ENCODE assay signal across 17 cellular contexts in genomic region chr7:151699920-151700319, GRCh38.
DNase-seq lines count a peak whose midpoint lies in the region; TF ChIP-seq lines count a peak whose summit lies in the region.
"Had no signal": no experiment of that assay in that cellular context is flagged by ENCODE, and none has a peak within 500 bp of the region (broad histone marks: within the 10 kb centered on the region; RNA-seq: fewer than 3 reads in every experiment).

No MANE protein-coding gene starts in this region.

- no peak for TF ChIP-seq POLR2A in NB4 (IDR thresholded peaks at IDR 0.05; ENCODE audit: extremely low read depth, insufficient read length)

- no peaks in the 10 kb centered on the region for H3K36me3 Mint-ChIP-seq in activated CD4-positive, alpha-beta T cell treated with anti-CD3 and anti-CD28 coated beads, Interleukin-2, amount 10 ng/mL, durations not matched to agents 7 days and 5 days (ENCODE audit: low read depth)
- H3K36me3 Mint-ChIP-seq: mesothelial cell of epicardium had no signal

- no peak overlapping the region for H3K27ac ChIP-seq in coronary artery

- H3K4me3 Mint-ChIP-seq in activated CD4-positive, alpha-beta T cell treated with anti-CD3 and anti-CD28 coated beads, Interleukin-2, amount 10 ng/mL, durations not matched to agents 7 days and 5 days = no peak overlapping the region
- H3K4me3 Mint-ChIP-seq: activated CD4-positive, alpha-beta memory T cell treated with anti-CD3 and anti-CD28 coated beads, Interleukin-2, amount 10 ng/mL, durations not matched to agents 7 days and 5 days; activated T-cell treated with anti-CD3 and anti-CD28 coated beads, Interleukin-2, amount 50 U/mL, for 4 hours; B cell; mesothelial cell of epicardium had no signal

- no peak overlapping the region for H3K4me3 ChIP-seq in NB4 (ENCODE audit: low read depth, low read length)
- H3K4me3 ChIP-seq in astrocyte of the spinal cord (ENCODE audit: low read depth, low read length) = no peak overlapping the region
- H3K4me3 ChIP-seq in coronary artery = no peak overlapping the region
- H3K4me3 ChIP-seq: HAP-1 had no signal

- no peaks in the 10 kb centered on the region for H3K27me3 Mint-ChIP-seq in activated CD4-positive, alpha-beta T cell treated with anti-CD3 and anti-CD28 coated beads, Interleukin-2, amount 10 ng/mL, durations not matched to agents 7 days and 5 days
- H3K27me3 Mint-ChIP-seq: activated CD4-positive, alpha-beta memory T cell treated with anti-CD3 and anti-CD28 coated beads, Interleukin-2, amount 10 ng/mL, durations not matched to agents 7 days and 5 days; B cell had no signal

- CTCF ChIA-PET in activated CD4-positive, alpha-beta T cell treated with anti-CD3 and anti-CD28 coated beads, Interleukin-2, amount 10 ng/mL, durations not matched to agents 7 days and 5 days (lab: Charles Lee) = no interaction called here

- in situ Hi-C loops in astrocyte of the spinal cord (cut with HindIII; ENCODE audit: low sequenced_read_pairs) = no loop called here

- H3K4me1 Mint-ChIP-seq in activated CD4-positive, alpha-beta T cell treated with anti-CD3 and anti-CD28 coated beads, Interleukin-2, amount 10 ng/mL, durations not matched to agents 7 days and 5 days = no peaks in the 10 kb centered on the region
- H3K4me1 Mint-ChIP-seq: activated CD4-positive, alpha-beta memory T cell treated with anti-CD3 and anti-CD28 coated beads, Interleukin-2, amount 10 ng/mL, durations not matched to agents 7 days and 5 days had no signal

- H3K9me3 Mint-ChIP-seq in activated CD4-positive, alpha-beta T cell treated with anti-CD3 and anti-CD28 coated beads, Interleukin-2, amount 10 ng/mL, durations not matched to agents 7 days and 5 days = no peaks in the 10 kb centered on the region
- H3K9me3 Mint-ChIP-seq: activated CD4-positive, alpha-beta memory T cell treated with anti-CD3 and anti-CD28 coated beads, Interleukin-2, amount 10 ng/mL, durations not matched to agents 7 days and 5 days; activated T-cell treated with anti-CD3 and anti-CD28 coated beads, Interleukin-2, amount 50 U/mL, for 4 hours; mesothelial cell of epicardium had no signal

- H3K27ac Mint-ChIP-seq in activated CD4-positive, alpha-beta T cell treated with anti-CD3 and anti-CD28 coated beads, Interleukin-2, amount 10 ng/mL, durations not matched to agents 7 days and 5 days = no peak overlapping the region
- H3K27ac Mint-ChIP-seq: activated CD4-positive, alpha-beta memory T cell treated with anti-CD3 and anti-CD28 coated beads, Interleukin-2, amount 10 ng/mL, durations not matched to agents 7 days and 5 days; B cell; mesothelial cell of epicardium had no signal

- no peak for TF ChIP-seq CTCF in NB4 (IDR thresholded peaks at IDR 0.05; ENCODE audit: low read depth, low read length)
- TF ChIP-seq CTCF in astrocyte of the spinal cord (IDR thresholded peaks at IDR 0.05; ENCODE audit: low read depth, low read length) = no peak
- no peak for TF ChIP-seq CTCF in coronary artery (IDR thresholded peaks at IDR 0.05)

- DNase-seq in CD1c-positive myeloid dendritic cell (ENCODE audit: extremely low spot score) = peak; percentile 34
- DNase-seq in NB4 (ENCODE audit: low read depth) = peak; percentile 86
- peak; percentile 58 for DNase-seq in astrocyte of the spinal cord (ENCODE audit: low read depth, low spot score)
- DNase-seq in iris pigment epithelial cell (ENCODE audit: low read depth) = peak; percentile 94
- no peak for DNase-seq in activated CD4-positive, alpha-beta T cell treated with anti-CD3 and anti-CD28 coated beads, Interleukin-2, amount 10 ng/mL, durations not matched to agents 7 days and 5 days
- DNase-seq in coronary artery (ENCODE audit: low spot score) = no peak
- DNase-seq in stimulated activated CD4-positive, alpha-beta T cell treated with anti-CD3 and anti-CD28 coated beads, Interleukin-4, amount 100 ng/mL, for 24 hours = no peak
- DNase-seq in hypothalamus (lab: John Stamatoyannopoulos, UW) = no peak
- DNase-seq: activated CD4-positive, alpha-beta memory T cell treated with anti-CD3 and anti-CD28 coated beads, Interleukin-2, amount 10 ng/mL, durations not matched to agents 7 days and 5 days; activated T-cell treated with anti-CD3 and anti-CD28 coated beads, Interleukin-2, amount 50 U/mL, for 4 hours; MM.1S; NCI-H2081; NCI-H526; stimulated activated CD4-positive, alpha-beta T cell treated with anti-CD3 and anti-CD28 coated beads, Interleukin-2, amount 100 ng/mL, for 24 hours had no signal

- POLR2A ChIA-PET in activated CD4-positive, alpha-beta T cell treated with anti-CD3 and anti-CD28 coated beads, Interleukin-2, amount 10 ng/mL, durations not matched to agents 7 days and 5 days (lab: Charles Lee) = no interaction called here

Comparison
In these comparisons a context has a peak if more than half of its experiments do, and no peak if none do; other contexts are left out.
1. DNase-seq: peak in CD1c-positive myeloid dendritic cell (single experiment), NB4 (single experiment), astrocyte of the spinal cord (single experiment) and iris pigment epithelial cell (single experiment); none in activated CD4-positive, alpha-beta T cell treated with anti-CD3 and anti-CD28 coated beads, Interleukin-2, amount 10 ng/mL, durations not matched to agents 7 days and 5 days (single experiment), coronary artery (single experiment), stimulated activated CD4-positive, alpha-beta T cell treated with anti-CD3 and anti-CD28 coated beads, Interleukin-4, amount 100 ng/mL, for 24 hours (single experiment) and hypothalamus (0 of 51).